ENCODE assay signal across 19 cellular contexts in genomic region chr12:9706081-9706685, GRCh38. TPM values are rescaled to one million over a fixed set of nuclear protein-coding genes. Genes with fewer than 3 reads are reported as not detected.
DNase-seq lines count a peak whose midpoint lies in the region; ATAC-seq and TF ChIP-seq lines count a peak whose summit lies in the region.
"Had no signal": no experiment of that assay in that cellular context is flagged by ENCODE, and none has a peak within 500 bp of the region (broad histone marks: within the 10 kb centered on the region; RNA-seq: fewer than 3 reads in every experiment).

No MANE protein-coding gene starts in this region.

- H3K79me2 ChIP-seq in MM.1S (ENCODE audit: low read length) = no peaks in the 10 kb centered on the region
- no peaks in the 10 kb centered on the region for H3K79me2 ChIP-seq in mammary epithelial cell (ENCODE audit: insufficient read depth, low read length)

- no peak overlapping the region for H3K4me3 ChIP-seq in MM.1S (ENCODE audit: low read length)
- H3K4me3 ChIP-seq in esophagus muscularis mucosa = no peak overlapping the region
- no peak overlapping the region for H3K4me3 ChIP-seq in mammary epithelial cell (replicated peaks in 1 of 3; ENCODE audit: insufficient read depth in 1 of 3, low read depth in 2 of 3, low read length in 3 of 3)
- H3K4me3 ChIP-seq: Peyer's patch, upper lobe of left lung had no signal

- H3K27me3 ChIP-seq in MM.1S (replicated peaks; ENCODE audit: insufficient read depth, low read length) = no peaks in the 10 kb centered on the region
- peaks cover 0 to 3% (median 0%) of the 10 kb centered on the region in 4 donors for H3K27me3 ChIP-seq in esophagus muscularis mucosa
- H3K27me3 ChIP-seq in mammary epithelial cell (ENCODE audit: insufficient read depth, low read length) = no peaks in the 10 kb centered on the region
- H3K27me3 ChIP-seq: Peyer's patch, upper lobe of left lung had no signal

- H3K36me3 ChIP-seq in MM.1S (replicated peaks; ENCODE audit: insufficient read depth, low read length) (no peaks in the 10 kb centered on the region), esophagus muscularis mucosa (no peaks in the 10 kb centered on the region), mammary epithelial cell (ENCODE audit: insufficient read depth, low read length) (no peaks in the 10 kb centered on the region)
- H3K36me3 ChIP-seq: Peyer's patch, upper lobe of left lung had no signal

- peaks cover 11% of the 10 kb centered on the region for H3F3A ChIP-seq in MM.1S (ENCODE audit: insufficient read depth, low read length)

- H4K20me1 ChIP-seq in MM.1S (ENCODE audit: insufficient read depth, low read length) = no peaks in the 10 kb centered on the region
- no peaks in the 10 kb centered on the region for H4K20me1 ChIP-seq in mammary epithelial cell (ENCODE audit: insufficient read depth, low read length)

- dilution Hi-C loops in mammary epithelial cell (cut with HindIII; ENCODE audit: low sequenced_read_pairs) = no loop called here

- ATAC-seq in activated T-cell treated with anti-CD3 and anti-CD28 coated beads, Interleukin-2, amount 50 U/mL, for 72 hours (replicated peaks in 1 of 2) = no peak
- no peak for ATAC-seq in activated naive CD8-positive, alpha-beta T cell treated with anti-CD3 and anti-CD28 coated beads, Interleukin-2, amount 50 U/mL, for 24 hours
- ATAC-seq in stimulated activated effector memory CD8-positive, alpha-beta T cell treated with anti-CD3 and anti-CD28 coated beads, Interleukin-12 subunit alpha, Interleukin-12 subunit beta, amount 100 ng/mL, for 72 hours = no peak
- ATAC-seq: left lobe of liver had no signal

- TF ChIP-seq CTCF in MM.1S (IDR thresholded peaks at IDR 0.05; ENCODE audit: low read length) (no peak), esophagus muscularis mucosa (IDR thresholded peaks at IDR 0.05) (no peak), mammary epithelial cell (conservative IDR thresholded peaks at IDR 0.05 in 1 of 2, IDR thresholded peaks at IDR 0.05 in 1 of 2; ENCODE audit: extremely low read depth in 1 of 2, insufficient read depth in 1 of 2, low read depth in 1 of 2, low read length in 2 of 2) (no peak)

- in situ Hi-C loops in mammary epithelial cell (cut with MboI; ENCODE audit: low sequenced_read_pairs in 2 of 2) = loop anchor here (10.0 to 25.0 kb wide), 2 partner anchors 71 to 369 kb away; no protein-coding TSS in a partner anchor

- H2AFZ ChIP-seq in MM.1S (ENCODE audit: low read length) (peak overlapping the region; percentile 54), mammary epithelial cell (ENCODE audit: low read depth, low read length) (no peak overlapping the region)

- CTCF ChIA-PET in mammary epithelial cell (lab: Charles Lee; ENCODE audit: low non-redundant PET) = no interaction called here

- H3K4me2 ChIP-seq in MM.1S (ENCODE audit: low read depth, low read length) = peak overlapping the region; percentile 35; the same call in 1 of the 2 replicates
- no peak overlapping the region for H3K4me2 ChIP-seq in mammary epithelial cell (ENCODE audit: insufficient read depth, low read depth, low read length)

- H3K4me1 Mint-ChIP-seq in activated T-cell treated with anti-CD3 and anti-CD28 coated beads, Interleukin-2, amount 50 U/mL, for 72 hours (ENCODE audit: low read depth) = peaks cover 77% of the 10 kb centered on the region
- H3K4me1 Mint-ChIP-seq in activated naive CD8-positive, alpha-beta T cell treated with anti-CD3 and anti-CD28 coated beads, Interleukin-2, amount 50 U/mL, for 24 hours = peaks cover 56% of the 10 kb centered on the region
- peaks cover 74% of the 10 kb centered on the region for H3K4me1 Mint-ChIP-seq in stimulated activated effector memory CD8-positive, alpha-beta T cell treated with anti-CD3 and anti-CD28 coated beads, Interleukin-12 subunit alpha, Interleukin-12 subunit beta, amount 100 ng/mL, for 72 hours
- H3K4me1 Mint-ChIP-seq: nephron had no signal

- H3K27me3 Mint-ChIP-seq in activated T-cell treated with anti-CD3 and anti-CD28 coated beads, Interleukin-2, amount 50 U/mL, for 72 hours (ENCODE audit: low read depth) = no peaks in the 10 kb centered on the region
- no peaks in the 10 kb centered on the region for H3K27me3 Mint-ChIP-seq in activated naive CD8-positive, alpha-beta T cell treated with anti-CD3 and anti-CD28 coated beads, Interleukin-2, amount 50 U/mL, for 24 hours

- no peaks in the 10 kb centered on the region for H3K9me2 ChIP-seq in MM.1S (replicated peaks; ENCODE audit: insufficient read depth, low read length)

- intact Hi-C loops in esophagus muscularis mucosa (cut with DNase I) (loop anchor here (5.0 kb wide), 2 partner anchors 74 to 374 kb away; no protein-coding TSS in a partner anchor), mammary epithelial cell (cut with micrococcal nuclease) (no loop called here)

- peak overlapping the region; percentile 49 for H3K27ac Mint-ChIP-seq in activated T-cell treated with anti-CD3 and anti-CD28 coated beads, Interleukin-2, amount 50 U/mL, for 72 hours
- H3K27ac Mint-ChIP-seq in activated naive CD8-positive, alpha-beta T cell treated with anti-CD3 and anti-CD28 coated beads, Interleukin-2, amount 50 U/mL, for 24 hours = peak overlapping the region; percentile 62
- peak overlapping the region; percentile 50 for H3K27ac Mint-ChIP-seq in stimulated activated effector memory CD8-positive, alpha-beta T cell treated with anti-CD3 and anti-CD28 coated beads, Interleukin-12 subunit alpha, Interleukin-12 subunit beta, amount 100 ng/mL, for 72 hours
- H3K27ac Mint-ChIP-seq: nephron had no signal

- peaks cover 14 to 23% of the 10 kb centered on the region in 2 donors for H3K36me3 Mint-ChIP-seq in activated T-cell treated with anti-CD3 and anti-CD28 coated beads, Interleukin-2, amount 50 U/mL, for 72 hours (ENCODE audit: insufficient read depth in 2 of 2)
- peaks cover 16% of the 10 kb centered on the region for H3K36me3 Mint-ChIP-seq in activated naive CD8-positive, alpha-beta T cell treated with anti-CD3 and anti-CD28 coated beads, Interleukin-2, amount 50 U/mL, for 24 hours (ENCODE audit: low read depth)
- H3K36me3 Mint-ChIP-seq in stimulated activated effector memory CD8-positive, alpha-beta T cell treated with anti-CD3 and anti-CD28 coated beads, Interleukin-12 subunit alpha, Interleukin-12 subunit beta, amount 100 ng/mL, for 72 hours = peaks cover 19% of the 10 kb centered on the region

- BruUV-seq in mammary epithelial cell (replicated peaks; lab: Mats Ljungman, UMichigan) = no TSS peak

- H3K9me3 Mint-ChIP-seq in activated T-cell treated with anti-CD3 and anti-CD28 coated beads, Interleukin-2, amount 50 U/mL, for 72 hours = peaks cover 8 to 9% of the 10 kb centered on the region in 2 donors
- H3K9me3 Mint-ChIP-seq in activated naive CD8-positive, alpha-beta T cell treated with anti-CD3 and anti-CD28 coated beads, Interleukin-2, amount 50 U/mL, for 24 hours = peaks cover 20% of the 10 kb centered on the region
- H3K9me3 Mint-ChIP-seq in stimulated activated effector memory CD8-positive, alpha-beta T cell treated with anti-CD3 and anti-CD28 coated beads, Interleukin-12 subunit alpha, Interleukin-12 subunit beta, amount 100 ng/mL, for 72 hours = no peaks in the 10 kb centered on the region

- no peak for DNase-seq in activated T-cell treated with anti-CD3 and anti-CD28 coated beads, Interleukin-2, amount 50 U/mL, for 72 hours
- no peak for DNase-seq in activated T-cell treated with anti-CD3 and anti-CD28 coated beads, Interleukin-2, amount 50 U/mL, for 48 hours
- DNase-seq in MM.1S (peak; percentile 61), esophagus muscularis mucosa (ENCODE audit: extremely low spot score) (no peak), mammary epithelial cell (no peak), hippocampal formation (lab: John Stamatoyannopoulos, UW) (no peak)
- DNase-seq in activated naive CD8-positive, alpha-beta T cell treated with anti-CD3 and anti-CD28 coated beads, Interleukin-2, amount 50 U/mL, for 24 hours = no peak
- DNase-seq in stimulated activated effector memory CD8-positive, alpha-beta T cell treated with anti-CD3 and anti-CD28 coated beads, Interleukin-12 subunit alpha, Interleukin-12 subunit beta, amount 100 ng/mL, for 72 hours (ENCODE audit: low spot score in 2 of 2) = no peak
- DNase-seq: amniotic stem cell; cortex of kidney; hypothalamus; NCI-H1092; NCI-H446 treated with DMSO at 0.1 percent for 48 hours; Peyer's patch; stimulated activated CD4-positive, alpha-beta T cell treated with anti-CD3 and anti-CD28 coated beads, Interleukin-1b, Interleukin-23, amount 100 ng/mL, for 48 hours; upper lobe of left lung had no signal

- H3K27ac ChIP-seq in MM.1S (ENCODE audit: low read length) (peak overlapping the region; percentile 65; the same call in 1 of the 2 replicates), esophagus muscularis mucosa (replicated peaks in 1 of 4) (no peak overlapping the region), mammary epithelial cell (ENCODE audit: insufficient read depth, low read depth, low read length) (no peak overlapping the region)
- H3K27ac ChIP-seq: upper lobe of left lung had no signal

- H3K9ac ChIP-seq in MM.1S (ENCODE audit: low read length) (no peak overlapping the region), mammary epithelial cell (ENCODE audit: insufficient read depth, low read length) (no peak overlapping the region)

- no peak for TF ChIP-seq POLR2A in esophagus muscularis mucosa (IDR thresholded peaks at IDR 0.05; ENCODE audit: low read depth)

- peak overlapping the region; percentile 12 to 61 for H3K4me3 Mint-ChIP-seq in activated T-cell treated with anti-CD3 and anti-CD28 coated beads, Interleukin-2, amount 50 U/mL, for 72 hours
- no peak overlapping the region for H3K4me3 Mint-ChIP-seq in activated naive CD8-positive, alpha-beta T cell treated with anti-CD3 and anti-CD28 coated beads, Interleukin-2, amount 50 U/mL, for 24 hours
- no peak overlapping the region for H3K4me3 Mint-ChIP-seq in stimulated activated effector memory CD8-positive, alpha-beta T cell treated with anti-CD3 and anti-CD28 coated beads, Interleukin-12 subunit alpha, Interleukin-12 subunit beta, amount 100 ng/mL, for 72 hours
- H3K4me3 Mint-ChIP-seq: nephron had no signal

- H3K4me1 ChIP-seq in MM.1S (ENCODE audit: low read length) (peaks cover 44% of the 10 kb centered on the region), esophagus muscularis mucosa (peaks cover 0 to 7% (median 0%) of the 10 kb centered on the region in 4 donors), mammary epithelial cell (ENCODE audit: insufficient read depth, low read length) (peaks cover 4% of the 10 kb centered on the region)

- TF ChIP-seq EP300 in esophagus muscularis mucosa (IDR thresholded peaks at IDR 0.05) = no peak

- no peaks in the 10 kb centered on the region for H3K9me3 ChIP-seq in MM.1S (replicated peaks; ENCODE audit: insufficient read depth, low read length)
- H3K9me3 ChIP-seq in esophagus muscularis mucosa = peaks cover 0 to 9% (median 0%) of the 10 kb centered on the region in 4 donors
- no peaks in the 10 kb centered on the region for H3K9me3 ChIP-seq in mammary epithelial cell (replicated peaks; ENCODE audit: insufficient read depth, low read length)
- H3K9me3 ChIP-seq: Peyer's patch, upper lobe of left lung had no signal

RNA-seq across cellular contexts. Expression of gene CLECL1, which starts 26.7 kb away (rescaled TPM):
- total RNA-seq in activated T-cell treated with anti-CD3 and anti-CD28 coated beads, Interleukin-2, amount 50 U/mL, for 72 hours = 10 to 100 TPM; 11.5 to 13.8 TPM
- total RNA-seq in esophagus muscularis mucosa = under 1 TPM in 1 of 4 donors, not detected in 3; 0.83 TPM
- total RNA-seq in mammary epithelial cell = not detected
- not detected for polyA plus RNA-seq in mammary epithelial cell
- not detected for polyA minus RNA-seq in mammary epithelial cell
- total RNA-seq: HT1080 had no signal

RNA-seq across cellular contexts. Expression of gene CLEC2D, which starts 36.7 kb away (rescaled TPM):
- 100 to 1,000 TPM; 269 to 293 TPM for total RNA-seq in activated T-cell treated with anti-CD3 and anti-CD28 coated beads, Interleukin-2, amount 50 U/mL, for 72 hours
- 1 to 10 TPM; 3.4 to 7.5 (median 3.8) TPM for total RNA-seq in esophagus muscularis mucosa
- total RNA-seq in mammary epithelial cell = 1 to 10 TPM; 3.8 to 4.6 TPM
- polyA plus RNA-seq in mammary epithelial cell = 0.57 TPM
- polyA minus RNA-seq in mammary epithelial cell = 0.21 TPM

RNA-seq across cellular contexts. Expression of gene CD69, which starts 54.5 kb away (rescaled TPM):
- 100 to 1,000 TPM; 126 to 158 TPM for total RNA-seq in activated T-cell treated with anti-CD3 and anti-CD28 coated beads, Interleukin-2, amount 50 U/mL, for 72 hours
- 1 to 10 TPM in 3 of 4 donors, under 1 TPM in 1; 0.65 to 3.3 (median 2.7) TPM for total RNA-seq in esophagus muscularis mucosa
- total RNA-seq in mammary epithelial cell = not detected
- not detected for polyA plus RNA-seq in mammary epithelial cell
- polyA minus RNA-seq in mammary epithelial cell = not detected

Comparison
In these comparisons a context has a peak if more than half of its experiments do, and no peak if none do; other contexts are left out.
1. H3K4me3 Mint-ChIP-seq: peak in activated T-cell treated with anti-CD3 and anti-CD28 coated beads, Interleukin-2, amount 50 U/mL, for 72 hours (2 of 2); none in activated naive CD8-positive, alpha-beta T cell treated with anti-CD3 and anti-CD28 coated beads, Interleukin-2, amount 50 U/mL, for 24 hours (single experiment) and stimulated activated effector memory CD8-positive, alpha-beta T cell treated with anti-CD3 and anti-CD28 coated beads, Interleukin-12 subunit alpha, Interleukin-12 subunit beta, amount 100 ng/mL, for 72 hours (single experiment).
2. RNA of gene CLECL1, which starts 26.7 kb away (total RNA-seq): 11.5 to 13.8 TPM in activated T-cell treated with anti-CD3 and anti-CD28 coated beads, Interleukin-2, amount 50 U/mL, for 72 hours; 0.83 TPM in esophagus muscularis mucosa and not detected in mammary epithelial cell; every median in the first group is over 4 times any median in the second.
3. RNA of gene CLEC2D, which starts 36.7 kb away (total RNA-seq): 269 to 293 TPM in activated T-cell treated with anti-CD3 and anti-CD28 coated beads, Interleukin-2, amount 50 U/mL, for 72 hours; 3.8 to 4.6 TPM in mammary epithelial cell and 3.4 to 7.5 TPM in esophagus muscularis mucosa; every median in the first group is over 10 times any median in the second.
4. RNA of gene CD69, which starts 54.5 kb away (total RNA-seq): 126 to 158 TPM in activated T-cell treated with anti-CD3 and anti-CD28 coated beads, Interleukin-2, amount 50 U/mL, for 72 hours; 0.65 to 3.3 TPM in esophagus muscularis mucosa and not detected in mammary epithelial cell; every median in the first group is over 10 times any median in the second.
5. Peak in every context shown above with its lines, with median percentiles within 50 percentile points of each other: H3K27ac Mint-ChIP-seq.